10 cellular contexts compared by ENCODE assay signal in genomic region chr3:81352867-81353266, GRCh38.
DNase-seq lines count a peak whose midpoint lies in the region; ATAC-seq and TF ChIP-seq lines count a peak whose summit lies in the region.
"Had no signal": no experiment of that assay in that cellular context is flagged by ENCODE, and none has a peak within 500 bp of the region (broad histone marks: within the 10 kb centered on the region; RNA-seq: fewer than 3 reads in every experiment).

No MANE protein-coding gene starts in this region.

- TF ChIP-seq CTCF in DND-41 (IDR thresholded peaks at IDR 0.05; ENCODE audit: borderline replicate concordance, extremely low read depth, low read length, poor library complexity, severe bottlenecking) = peak; percentile 47

- DNase-seq in DND-41 (no peak), SHP77 (lab: John Stamatoyannopoulos, UW) (peak; percentile 52 to 71), iPS-NIHi7 (ENCODE audit: extremely low spot score) (peak; percentile 22), NK-92 (lab: John Stamatoyannopoulos, UW; ENCODE audit: unreplicated experiment) (no peak), GM03348 (ENCODE audit: low spot score) (no peak)
- no peak for DNase-seq in stimulated activated naive B cell treated with anti-CD40 and anti-IgM and Interleukin-4, amounts not matched to agents 10 μg/mL and 1 μg/mL and 100 μg/mL, for 72 hours
- DNase-seq: activated naive CD8-positive, alpha-beta T cell treated with anti-CD3 and anti-CD28 coated beads, Interleukin-2, amount 50 U/mL, for 24 hours had no signal

- H3K9me3 ChIP-seq in DND-41 (ENCODE audit: insufficient read depth, low read length, severe bottlenecking) = no peaks in the 10 kb centered on the region

- no peak overlapping the region for H3K4me3 ChIP-seq in DND-41 (ENCODE audit: low read depth in 1 of 2, low read length in 2 of 2)
- H3K4me3 ChIP-seq: PC-9 had no signal

- H3K4me3 Mint-ChIP-seq in stimulated activated naive B cell treated with anti-CD40 and anti-IgM and Interleukin-4, amounts not matched to agents 10 μg/mL and 1 μg/mL and 100 μg/mL, for 72 hours = no peak overlapping the region
- H3K4me3 Mint-ChIP-seq: activated naive CD8-positive, alpha-beta T cell treated with anti-CD3 and anti-CD28 coated beads, Interleukin-2, amount 50 U/mL, for 24 hours had no signal

- no peaks in the 10 kb centered on the region for H3K4me1 ChIP-seq in DND-41 (ENCODE audit: insufficient read depth, low read length)

- ATAC-seq in DND-41 (ENCODE audit: insufficient read depth, low read depth) (0 out of 3 replicates have a peak, but pooled peaks have one; percentile 14), HG02623 (IDR thresholded peaks at IDR 0.05; ENCODE audit: unreplicated experiment) (peak; percentile 55), HG03457 (IDR thresholded peaks at IDR 0.05; ENCODE audit: unreplicated experiment) (no peak)
- ATAC-seq in stimulated activated naive B cell treated with anti-CD40 and anti-IgM and Interleukin-4, amounts not matched to agents 10 μg/mL and 1 μg/mL and 100 μg/mL, for 72 hours (replicated peaks) = no peak
- ATAC-seq: activated naive CD8-positive, alpha-beta T cell treated with anti-CD3 and anti-CD28 coated beads, Interleukin-2, amount 50 U/mL, for 24 hours had no signal

- no peak overlapping the region for H3K4me2 ChIP-seq in DND-41 (ENCODE audit: insufficient read depth, low read length)
- H3K4me2 ChIP-seq: PC-9 had no signal

- H3K27me3 Mint-ChIP-seq in stimulated activated naive B cell treated with anti-CD40 and anti-IgM and Interleukin-4, amounts not matched to agents 10 μg/mL and 1 μg/mL and 100 μg/mL, for 72 hours = no peaks in the 10 kb centered on the region
- H3K27me3 Mint-ChIP-seq: activated naive CD8-positive, alpha-beta T cell treated with anti-CD3 and anti-CD28 coated beads, Interleukin-2, amount 50 U/mL, for 24 hours had no signal

- H3K27ac Mint-ChIP-seq in stimulated activated naive B cell treated with anti-CD40 and anti-IgM and Interleukin-4, amounts not matched to agents 10 μg/mL and 1 μg/mL and 100 μg/mL, for 72 hours = no peak overlapping the region
- H3K27ac Mint-ChIP-seq: activated naive CD8-positive, alpha-beta T cell treated with anti-CD3 and anti-CD28 coated beads, Interleukin-2, amount 50 U/mL, for 24 hours had no signal

- no peaks in the 10 kb centered on the region for H4K20me1 ChIP-seq in DND-41 (ENCODE audit: insufficient read depth, low read length)

- H3K27me3 ChIP-seq in DND-41 (ENCODE audit: insufficient read depth, low read length, poor library complexity) = no peaks in the 10 kb centered on the region

- H3K4me1 Mint-ChIP-seq in stimulated activated naive B cell treated with anti-CD40 and anti-IgM and Interleukin-4, amounts not matched to agents 10 μg/mL and 1 μg/mL and 100 μg/mL, for 72 hours = no peaks in the 10 kb centered on the region
- H3K4me1 Mint-ChIP-seq: activated naive CD8-positive, alpha-beta T cell treated with anti-CD3 and anti-CD28 coated beads, Interleukin-2, amount 50 U/mL, for 24 hours had no signal

- H3K79me2 ChIP-seq in DND-41 (ENCODE audit: insufficient read depth, low read length) = no peaks in the 10 kb centered on the region

- H3K27ac ChIP-seq in DND-41 (ENCODE audit: low read length) = no peak overlapping the region
- H3K27ac ChIP-seq: PC-9 had no signal

- no peaks in the 10 kb centered on the region for H3K36me3 ChIP-seq in DND-41 (ENCODE audit: insufficient read depth, low read length)

- H3K9ac ChIP-seq in DND-41 (ENCODE audit: low read depth, low read length) = no peak overlapping the region

- H3K9me3 Mint-ChIP-seq in stimulated activated naive B cell treated with anti-CD40 and anti-IgM and Interleukin-4, amounts not matched to agents 10 μg/mL and 1 μg/mL and 100 μg/mL, for 72 hours = no peaks in the 10 kb centered on the region

- no peak overlapping the region for H2AFZ ChIP-seq in DND-41 (ENCODE audit: low read depth, low read length)
- H2AFZ ChIP-seq: PC-9 had no signal

- H3K36me3 Mint-ChIP-seq in stimulated activated naive B cell treated with anti-CD40 and anti-IgM and Interleukin-4, amounts not matched to agents 10 μg/mL and 1 μg/mL and 100 μg/mL, for 72 hours = no peaks in the 10 kb centered on the region

Comparison
In these comparisons a context has a peak if more than half of its experiments do, and no peak if none do; other contexts are left out.
1. ATAC-seq: peak in DND-41 (single experiment) and HG02623 (single experiment); none in stimulated activated naive B cell treated with anti-CD40 and anti-IgM and Interleukin-4, amounts not matched to agents 10 μg/mL and 1 μg/mL and 100 μg/mL, for 72 hours (0 of 2) and HG03457 (single experiment).
2. DNase-seq: peak in SHP77 (2 of 2) and iPS-NIHi7 (single experiment); none in DND-41 (single experiment), stimulated activated naive B cell treated with anti-CD40 and anti-IgM and Interleukin-4, amounts not matched to agents 10 μg/mL and 1 μg/mL and 100 μg/mL, for 72 hours (single experiment), NK-92 (single experiment) and GM03348 (single experiment).